ENCODE assay signal across 16 cellular contexts in genomic region chr11:71987521-71987920, GRCh38. TPM values are rescaled to one million over a fixed set of nuclear protein-coding genes. Genes with fewer than 3 reads are reported as not detected.
DNase-seq lines count a peak whose midpoint lies in the region; ATAC-seq and TF ChIP-seq lines count a peak whose summit lies in the region.
"Had no signal": no experiment of that assay in that cellular context is flagged by ENCODE, and none has a peak within 500 bp of the region (broad histone marks: within the 10 kb centered on the region; RNA-seq: fewer than 3 reads in every experiment).

No MANE protein-coding gene starts in this region.

- H3K27me3 ChIP-seq in GM23248 (replicated peaks; ENCODE audit: insufficient read depth) = no peaks in the 10 kb centered on the region
- H3K27me3 ChIP-seq in adipocyte (replicated peaks; ENCODE audit: control insufficient read depth, insufficient read depth, low read length) = no peaks in the 10 kb centered on the region
- no peaks in the 10 kb centered on the region for H3K27me3 ChIP-seq in muscle layer of colon (ENCODE audit: control insufficient read depth in 1 of 2, insufficient read depth in 2 of 2, low read length in 2 of 2)
- no peaks in the 10 kb centered on the region for H3K27me3 ChIP-seq in smooth muscle cell (ENCODE audit: low read depth)
- no peaks in the 10 kb centered on the region for H3K27me3 ChIP-seq in psoas muscle (ENCODE audit: insufficient read depth in 3 of 3, low read length in 2 of 3)

- no peak overlapping the region for H3K4me3 Mint-ChIP-seq in T-helper 2 cell treated with Interferon-gamma antibody and Interleukin-4, amounts not matched to agents 5 μg/mL and 100 μg/mL, for 36 hours
- H3K4me3 Mint-ChIP-seq: CD14-positive monocyte, H9 had no signal

- H3K9me3 ChIP-seq in GM23248 (ENCODE audit: low read depth) = no peaks in the 10 kb centered on the region
- H3K9me3 ChIP-seq in adipocyte (ENCODE audit: control insufficient read depth, low read length) = no peaks in the 10 kb centered on the region
- no peaks in the 10 kb centered on the region for H3K9me3 ChIP-seq in muscle layer of colon (ENCODE audit: low read length)
- no peaks in the 10 kb centered on the region for H3K9me3 ChIP-seq in smooth muscle cell (replicated peaks; ENCODE audit: low read depth)
- no peaks in the 10 kb centered on the region for H3K9me3 ChIP-seq in psoas muscle

- H3K9me2 ChIP-seq in GM23248 (ENCODE audit: insufficient read depth) = no peaks in the 10 kb centered on the region

- H3K79me2 ChIP-seq in GM23248 (ENCODE audit: insufficient read depth) (peaks cover 11% of the 10 kb centered on the region; the same call in 1 of the 2 replicates), smooth muscle cell (ENCODE audit: low read depth) (no peaks in the 10 kb centered on the region)

- in situ Hi-C loops in GM23248 (cut with MboI) = no loop called here

- H3K27ac ChIP-seq in GM23248 = peak overlapping the region; percentile 10; the same call in 1 of the 2 replicates
- peak overlapping the region; percentile 71 for H3K27ac ChIP-seq in muscle layer of colon (ENCODE audit: low read depth, low read length)
- peak overlapping the region; percentile 16 for H3K27ac ChIP-seq in smooth muscle cell (ENCODE audit: low read depth)
- no peak overlapping the region for H3K27ac ChIP-seq in psoas muscle
- H3K27ac ChIP-seq: RWPE1 had no signal

- peaks cover 13% of the 10 kb centered on the region for H3F3A ChIP-seq in GM23248 (ENCODE audit: insufficient read depth)
- peaks cover 3% of the 10 kb centered on the region for H3F3A ChIP-seq in smooth muscle cell (ENCODE audit: low read depth)

- H3K36me3 ChIP-seq in GM23248 (ENCODE audit: low read depth) (peaks cover 10% of the 10 kb centered on the region; the same call in 1 of the 2 replicates), adipocyte (ENCODE audit: control insufficient read depth, insufficient read depth, low read length, severe bottlenecking) (peaks cover 27% of the 10 kb centered on the region), muscle layer of colon (ENCODE audit: insufficient read depth, low read length) (peaks cover 17% of the 10 kb centered on the region), smooth muscle cell (ENCODE audit: low read depth) (peaks cover 4% of the 10 kb centered on the region), psoas muscle (ENCODE audit: insufficient read depth in 1 of 2, low read depth in 1 of 2) (peaks cover 4 to 46% of the 10 kb centered on the region in 2 donors)

- H2AFZ ChIP-seq in GM23248 (no peak overlapping the region), smooth muscle cell (ENCODE audit: low read depth) (no peak overlapping the region)

- no peak overlapping the region for H3K9ac ChIP-seq in GM23248
- no peak overlapping the region for H3K9ac ChIP-seq in adipocyte (ENCODE audit: low read length)
- no peak overlapping the region for H3K9ac ChIP-seq in muscle layer of colon (ENCODE audit: low read length)
- H3K9ac ChIP-seq in smooth muscle cell (ENCODE audit: low read depth) = no peak overlapping the region

- no peak for DNase-seq in GM23248
- peak; percentile 17 for DNase-seq in adipocyte (ENCODE audit: low read depth)
- DNase-seq in smooth muscle cell (lab: John Stamatoyannopoulos, UW; ENCODE audit: unreplicated experiment) = no peak
- no peak for DNase-seq in psoas muscle
- DNase-seq in stimulated activated CD4-positive, alpha-beta T cell treated with anti-CD3 and anti-CD28 coated beads, Interleukin-12 subunit alpha, Interleukin-12 subunit beta, amount 100 ng/mL, for 4 hours = no peak
- no peak for DNase-seq in T-helper 2 cell treated with Interferon-gamma antibody and Interleukin-4, amounts not matched to agents 5 μg/mL and 100 μg/mL, for 36 hours (ENCODE audit: low spot score)
- DNase-seq: COR-L47, H9, Kasumi-1, NCI-H1417, NCI-H1930, NCI-H2171 treated with DMSO at 0.1 percent for 48 hours had no signal

- intact Hi-C loops in psoas muscle (cut with DNase I) = no loop called here

- H3K36me3 Mint-ChIP-seq in T-helper 2 cell treated with Interferon-gamma antibody and Interleukin-4, amounts not matched to agents 5 μg/mL and 100 μg/mL, for 36 hours (ENCODE audit: low read depth) = peaks cover 10% of the 10 kb centered on the region

- peak overlapping the region; percentile 19 for H3K4me2 ChIP-seq in GM23248 (ENCODE audit: unreplicated experiment)
- H3K4me2 ChIP-seq in smooth muscle cell = no peak overlapping the region

- H3K4me3 ChIP-seq in GM23248 (no peak overlapping the region), adipocyte (ENCODE audit: low read length) (no peak overlapping the region), muscle layer of colon (ENCODE audit: low read depth in 1 of 2, low read length in 2 of 2) (no peak overlapping the region), smooth muscle cell (no peak overlapping the region), psoas muscle (no peak overlapping the region)

- H4K20me1 ChIP-seq in GM23248 (ENCODE audit: insufficient read depth) (no peaks in the 10 kb centered on the region), smooth muscle cell (ENCODE audit: low read depth) (peaks cover 33% of the 10 kb centered on the region)

- peaks cover 15% of the 10 kb centered on the region for H3K4me1 ChIP-seq in GM23248 (ENCODE audit: insufficient read depth)
- peaks cover 10% of the 10 kb centered on the region for H3K4me1 ChIP-seq in adipocyte (ENCODE audit: control insufficient read depth, insufficient read depth, low read length)
- H3K4me1 ChIP-seq in muscle layer of colon (ENCODE audit: insufficient read depth, low read length) = peaks cover 19% of the 10 kb centered on the region
- H3K4me1 ChIP-seq in smooth muscle cell (ENCODE audit: low read depth) = no peaks in the 10 kb centered on the region
- H3K4me1 ChIP-seq in psoas muscle = peaks cover 3% of the 10 kb centered on the region

- 46 to 49% methylated on average over 2 of the region's 2 CpGs for WGBS in GM23248 (ENCODE audit: low coverage in 1 of 2, low lambda C conversion rate in 2 of 2, missing lambda C conversion rate in 2 of 2), 2 experiments
- WGBS in smooth muscle cell (ENCODE audit: low lambda C conversion rate) = 48% methylated on average over 2 of the region's 2 CpGs
- WGBS in psoas muscle, 3 donors = 42 to 45% (median 45%) methylated on average over 2 of the region's 2 CpGs

- no peaks in the 10 kb centered on the region for H3K9me3 Mint-ChIP-seq in T-helper 2 cell treated with Interferon-gamma antibody and Interleukin-4, amounts not matched to agents 5 μg/mL and 100 μg/mL, for 36 hours
- H3K9me3 Mint-ChIP-seq: CD14-positive monocyte, H9 had no signal

- H3K27ac Mint-ChIP-seq in T-helper 2 cell treated with Interferon-gamma antibody and Interleukin-4, amounts not matched to agents 5 μg/mL and 100 μg/mL, for 36 hours = no peak overlapping the region
- H3K27ac Mint-ChIP-seq: H9 had no signal

- TF ChIP-seq CTCF in smooth muscle cell (IDR thresholded peaks at IDR 0.05; ENCODE audit: borderline replicate concordance, insufficient read depth, poor library complexity, severe bottlenecking) = no peak
- no peak for TF ChIP-seq CTCF in psoas muscle (IDR thresholded peaks at IDR 0.05)

- peaks cover 12% of the 10 kb centered on the region for H3K4me1 Mint-ChIP-seq in T-helper 2 cell treated with Interferon-gamma antibody and Interleukin-4, amounts not matched to agents 5 μg/mL and 100 μg/mL, for 36 hours (ENCODE audit: low read depth)
- H3K4me1 Mint-ChIP-seq: H9 had no signal

- no peak for ATAC-seq in GM21528 (IDR thresholded peaks at IDR 0.05; ENCODE audit: low FRiP score, unreplicated experiment)
- ATAC-seq in psoas muscle = no peak

- H3K27me3 Mint-ChIP-seq in T-helper 2 cell treated with Interferon-gamma antibody and Interleukin-4, amounts not matched to agents 5 μg/mL and 100 μg/mL, for 36 hours (ENCODE audit: low read depth) = no peaks in the 10 kb centered on the region

RNA-seq across cellular contexts. Expression of gene IL18BP, which starts 11.2 kb away (rescaled TPM):
- 2.5 and 4.8 TPM in 2 replicates for total RNA-seq in GM23248 (2014; rRNA removed; shearing (Covaris generic))
- polyA plus RNA-seq in GM23248 (2016; fragmentation: Nextera tagmentation; extraction: Ambion mirVana) = 0.14 and 0.44 TPM in 2 replicates
- 4.5 and 10.5 TPM in 2 replicates for total RNA-seq in smooth muscle cell
- 0.55 and 4.6 TPM in 2 replicates for polyA plus RNA-seq in smooth muscle cell
- 1 to 10 TPM; 2.9 to 4.4 (median 3.2) TPM for total RNA-seq in psoas muscle
- polyA plus RNA-seq in psoas muscle = 1 to 10 TPM; 1.5 to 2.1 (median 2.0) TPM

RNA-seq across cellular contexts. Expression of gene RNF121, which starts 58.7 kb away (rescaled TPM):
- total RNA-seq in GM23248 (2014; rRNA removed; shearing (Covaris generic)) = 20.3 and 27.4 TPM in 2 replicates
- polyA plus RNA-seq in GM23248 (2016; fragmentation: Nextera tagmentation; extraction: Ambion mirVana) (18.1 and 19.9 TPM in 2 replicates), smooth muscle cell (34.4 and 34.9 TPM in 2 replicates), psoas muscle (10 to 100 TPM; 24.1 to 51.7 (median 36.3) TPM)
- total RNA-seq in smooth muscle cell (35.3 and 49.5 TPM in 2 replicates), psoas muscle (10 to 100 TPM; 23.0 to 29.7 (median 27.0) TPM)

RNA-seq across cellular contexts. Expression of gene XNDC1N, which starts 59.1 kb away (rescaled TPM):
- total RNA-seq in GM23248 (2014; rRNA removed; shearing (Covaris generic)) = 0.38 and 4.6 TPM in 2 replicates
- polyA plus RNA-seq in GM23248 (2016; fragmentation: Nextera tagmentation; extraction: Ambion mirVana) (3.3 and 3.9 TPM in 2 replicates), smooth muscle cell (1.4 and 1.9 TPM in 2 replicates), psoas muscle (1 to 10 TPM in 1 of 3 donors, under 1 TPM in 2; 0.82 to 2.8 (median 0.86) TPM)
- total RNA-seq in smooth muscle cell (1.1 and 7.1 TPM in 2 replicates), psoas muscle (1 to 10 TPM; 1.3 to 3.9 (median 1.6) TPM)
